ENCODE assay signal across 13 cellular contexts in genomic region chr14:105195533-105196227, GRCh38. TPM values are rescaled to one million over a fixed set of nuclear protein-coding genes. Genes with fewer than 3 reads are reported as not detected.
DNase-seq lines count a peak whose midpoint lies in the region; ATAC-seq and TF ChIP-seq lines count a peak whose summit lies in the region.
"Had no signal": no experiment of that assay in that cellular context is flagged by ENCODE, and none has a peak within 500 bp of the region (broad histone marks: within the 10 kb centered on the region; RNA-seq: fewer than 3 reads in every experiment).

No MANE protein-coding gene starts in this region.

- DNase-seq in A673 (ENCODE audit: low spot score) (peak; percentile 71), AG08396 (ENCODE audit: low spot score) (no peak), SKM-1 (lab: John Stamatoyannopoulos, UW; ENCODE audit: unreplicated experiment) (no peak), CD14-positive monocyte (ENCODE audit: low spot score) (no peak), anterior cingulate cortex (lab: John Stamatoyannopoulos, UW) (no peak)
- no peak for DNase-seq in central memory CD8-positive, alpha-beta T cell (ENCODE audit: low spot score in 2 of 2)
- DNase-seq: activated B cell treated with CpG ODN at 0.5 μM for 24 hours; dorsolateral prefrontal cortex; NCI-H2227 treated with DMSO at 0.1 percent for 48 hours; stimulated activated CD4-positive, alpha-beta T cell treated with anti-CD3 and anti-CD28 coated beads, Interleukin-4, amount 100 ng/mL, for 4 hours had no signal

- ATAC-seq in central memory CD8-positive, alpha-beta T cell (replicated peaks; ENCODE audit: extremely low read depth, poor library complexity, severe bottlenecking) = no peak

- CTCF ChIA-PET in A673 (lab: Charles Lee) = interaction anchor here (0.6 kb wide), 1 partner anchor 119 kb away, joined by 3 read pairs; the partner anchor contains the start of gene PACS2

- no peak overlapping the region for H3K27ac Mint-ChIP-seq in central memory CD8-positive, alpha-beta T cell (ENCODE audit: low read depth)
- no peak overlapping the region for H3K27ac Mint-ChIP-seq in CD14-positive monocyte
- H3K27ac Mint-ChIP-seq: activated B cell treated with CpG ODN at 0.5 μM for 24 hours had no signal

- H3K27me3 ChIP-seq in A673 (replicated peaks; ENCODE audit: insufficient read depth, low read depth, low read length, poor library complexity) = no peaks in the 10 kb centered on the region

- H3K27ac ChIP-seq in A673 (ENCODE audit: low read depth, low read length, poor library complexity, severe bottlenecking) (no peak overlapping the region), mesodermal cell (ENCODE audit: low read depth, low read length, severe bottlenecking) (peak overlapping the region; percentile 59)

- peaks cover 39% of the 10 kb centered on the region for H3K4me1 ChIP-seq in A673 (ENCODE audit: insufficient read depth, low read length, poor library complexity, severe bottlenecking)
- peaks cover 7% of the 10 kb centered on the region; the same call in 1 of the 2 replicates for H3K4me1 ChIP-seq in ES-I3 (ENCODE audit: insufficient read depth, low read length)
- peaks cover 39% of the 10 kb centered on the region for H3K4me1 ChIP-seq in mesodermal cell (ENCODE audit: control insufficient read depth, insufficient read depth, low read length, poor library complexity, severe bottlenecking)

- 27 to 38% methylated on average over 18 to 19 of the region's 25 CpGs for WGBS in mesodermal cell (ENCODE audit: insufficient coverage in 2 of 2), 2 experiments

- H3K36me3 ChIP-seq in A673 (ENCODE audit: insufficient read depth, low read length, poor library complexity, severe bottlenecking) = no peaks in the 10 kb centered on the region
- no peaks in the 10 kb centered on the region for H3K36me3 ChIP-seq in ES-I3 (ENCODE audit: insufficient read depth, low read length)
- no peaks in the 10 kb centered on the region for H3K36me3 ChIP-seq in mesodermal cell (ENCODE audit: control insufficient read depth, insufficient read depth, low read length)
- H3K36me3 ChIP-seq: tibial nerve had no signal

- intact Hi-C loops in A673 (cut with micrococcal nuclease; ENCODE audit: unreplicated experiment) = loop anchor here (5.0 kb wide), 1 partner anchor 103 kb away; no protein-coding TSS in a partner anchor
- intact Hi-C loops in CD14-positive monocyte (cut with micrococcal nuclease) = no loop called here

- H3K4me3 ChIP-seq in A673 (ENCODE audit: low read depth, low read length, poor library complexity, severe bottlenecking) (no peak overlapping the region), mesodermal cell (ENCODE audit: extremely low read depth, insufficient read depth, low read length, poor library complexity, severe bottlenecking) (no peak overlapping the region)

- TF ChIP-seq CTCF in A673 (conservative IDR thresholded peaks at IDR 0.05; ENCODE audit: low read depth, low read length) (no peak), CD14-positive monocyte (IDR thresholded peaks at IDR 0.05) (no peak)

- no peaks in the 10 kb centered on the region for H3K9me3 ChIP-seq in A673 (ENCODE audit: low read depth, low read length, poor library complexity, severe bottlenecking)
- H3K9me3 ChIP-seq in ES-I3 (ENCODE audit: control insufficient read depth, insufficient read depth, low read length) = no peaks in the 10 kb centered on the region
- no peaks in the 10 kb centered on the region for H3K9me3 ChIP-seq in mesodermal cell (ENCODE audit: control insufficient read depth, low read length)
- H3K9me3 ChIP-seq: tibial nerve had no signal

- H3K4me3 Mint-ChIP-seq in central memory CD8-positive, alpha-beta T cell = peak overlapping the region; percentile 50
- H3K4me3 Mint-ChIP-seq in CD14-positive monocyte = peak overlapping the region in 1 of 2 donors; percentile 67
- H3K4me3 Mint-ChIP-seq: activated B cell treated with CpG ODN at 0.5 μM for 24 hours had no signal

- peaks cover 4% of the 10 kb centered on the region for H3K36me3 Mint-ChIP-seq in central memory CD8-positive, alpha-beta T cell (ENCODE audit: insufficient read depth)
- H3K36me3 Mint-ChIP-seq in CD14-positive monocyte = no peaks in the 10 kb centered on the region

- H3K9me3 Mint-ChIP-seq in central memory CD8-positive, alpha-beta T cell = no peaks in the 10 kb centered on the region
- H3K9me3 Mint-ChIP-seq in CD14-positive monocyte = peaks cover 0 to 4% (median 0%) of the 10 kb centered on the region in 7 donors
- H3K9me3 Mint-ChIP-seq: activated B cell treated with CpG ODN at 0.5 μM for 24 hours had no signal

- BruUV-seq in A673 (replicated peaks; lab: Mats Ljungman, UMichigan) = no TSS peak

- POLR2A ChIA-PET in A673 (lab: Charles Lee; ENCODE audit: low non-redundant PET) = no interaction called here

- H3K9ac ChIP-seq in ES-I3 (ENCODE audit: low read depth, low read length) = peak overlapping the region; percentile 24; the same call in 1 of the 2 replicates

- peaks cover 56% of the 10 kb centered on the region for H3K27me3 Mint-ChIP-seq in central memory CD8-positive, alpha-beta T cell
- peaks cover 65 to 88% (median 65%) of the 10 kb centered on the region in 3 donors for H3K27me3 Mint-ChIP-seq in CD14-positive monocyte (ENCODE audit: low read depth in 3 of 3)

- H3K4me1 Mint-ChIP-seq in central memory CD8-positive, alpha-beta T cell = peaks cover 19% of the 10 kb centered on the region
- H3K4me1 Mint-ChIP-seq in CD14-positive monocyte = peaks cover 9% of the 10 kb centered on the region

RNA-seq across cellular contexts. Expression of gene NUDT14, which starts 14.6 kb away (rescaled TPM):
- 30.8 and 40.5 TPM in 2 replicates for total RNA-seq in A673 (2021)
- polyA plus RNA-seq in mesodermal cell (2013, experiment 1 of 2) = 19.2 TPM
- 11.6 TPM for polyA plus RNA-seq in mesodermal cell (2013, experiment 2 of 2)
- polyA plus RNA-seq in CD14-positive monocyte = 10 to 100 TPM; 23.9 to 37.4 TPM

RNA-seq across cellular contexts. Expression of gene JAG2, which starts 27.1 kb away (rescaled TPM):
- 14.3 and 17.3 TPM in 2 replicates for total RNA-seq in A673 (2021)
- polyA plus RNA-seq in mesodermal cell (2013, experiment 1 of 2) = 13.4 TPM
- 10.5 TPM for polyA plus RNA-seq in mesodermal cell (2013, experiment 2 of 2)
- not detected for polyA plus RNA-seq in CD14-positive monocyte

RNA-seq across cellular contexts. Expression of gene BTBD6, which starts 52.7 kb away (rescaled TPM):
- total RNA-seq in A673 (2021) = 39.5 and 39.9 TPM in 2 replicates
- 19.2 TPM for polyA plus RNA-seq in mesodermal cell (2013, experiment 1 of 2)
- 17.3 TPM for polyA plus RNA-seq in mesodermal cell (2013, experiment 2 of 2)
- polyA plus RNA-seq in CD14-positive monocyte = 1 to 10 TPM; 1.3 to 6.3 TPM
